Comparison of ENCODE assay signal across 23 cellular contexts in the genomic region with DNA sequence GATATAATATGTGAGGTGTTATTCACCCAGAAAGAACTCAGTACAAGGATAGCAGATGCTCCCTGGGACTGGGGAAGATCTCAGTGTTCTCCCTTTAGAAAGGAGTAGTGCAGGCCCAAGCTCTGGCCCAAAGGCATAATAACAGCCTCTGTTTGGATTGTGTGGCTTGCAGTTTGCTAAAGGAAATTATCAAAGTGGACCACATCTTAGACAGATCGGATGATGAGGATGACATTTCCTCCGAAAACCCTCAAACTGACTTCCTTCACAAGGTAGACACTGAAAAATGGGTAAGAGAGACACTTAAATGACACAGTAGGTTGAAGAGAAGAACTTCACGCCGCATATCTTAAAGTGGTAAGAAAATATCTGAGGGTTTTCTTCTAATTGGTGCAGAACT. TPM values are rescaled to one million over a fixed set of nuclear protein-coding genes. Genes with fewer than 3 reads are reported as not detected.
"Had no signal": no experiment of that assay in that cellular context is flagged by ENCODE, and none has a peak within 500 bp of the region (broad histone marks: within the 10 kb centered on the region; RNA-seq: fewer than 3 reads in every experiment).

No MANE protein-coding gene starts in this region.

- H3K4me3 Mint-ChIP-seq: activated CD4-positive, alpha-beta memory T cell treated with anti-CD3 and anti-CD28 coated beads, Interleukin-2, amount 10 ng/mL, durations not matched to agents 7 days and 5 days; activated T-helper 17 cell treated with anti-CD3 and anti-CD28 coated beads, Interleukin-2, amount 50 U/mL, for 72 hours; memory B cell; nephron progenitor cell; stimulated activated naive CD8-positive, alpha-beta T cell treated with anti-CD3 and anti-CD28 coated beads, Interleukin-15, Interleukin-2, amounts not matched to agents 100 ng/mL and 50 ng/mL, for 24 hours; WTC11 had no signal

- H3K4me1 ChIP-seq: parathyroid adenoma, tibial nerve had no signal

- H3K4me1 Mint-ChIP-seq: activated T-helper 17 cell treated with anti-CD3 and anti-CD28 coated beads, Interleukin-2, amount 50 U/mL, for 72 hours; memory B cell; WTC11 had no signal

- H3K36me3 Mint-ChIP-seq: memory B cell had no signal

- H3K79me2 ChIP-seq: parathyroid adenoma had no signal

- H3K27ac Mint-ChIP-seq: activated CD4-positive, alpha-beta memory T cell treated with anti-CD3 and anti-CD28 coated beads, Interleukin-2, amount 10 ng/mL, durations not matched to agents 7 days and 5 days; activated T-helper 17 cell treated with anti-CD3 and anti-CD28 coated beads, Interleukin-2, amount 50 U/mL, for 72 hours; memory B cell; nephron progenitor cell; stimulated activated naive CD8-positive, alpha-beta T cell treated with anti-CD3 and anti-CD28 coated beads, Interleukin-15, Interleukin-2, amounts not matched to agents 100 ng/mL and 50 ng/mL, for 24 hours; WTC11 had no signal

- H3K4me3 ChIP-seq: heart right ventricle, mucosa of descending colon, tibial nerve had no signal

- H3K27ac ChIP-seq: parathyroid adenoma, tibial nerve had no signal

- DNase-seq: activated CD4-positive, alpha-beta memory T cell treated with anti-CD3 and anti-CD28 coated beads, Interleukin-2, amount 10 ng/mL, durations not matched to agents 7 days and 5 days; activated T-cell treated with anti-CD3 and anti-CD28 coated beads, Interleukin-2, amount 50 U/mL, for 1 hour; effector CD4-positive, alpha-beta T cell; foreskin fibroblast; heart right ventricle; islet precursor cell; left colon; mucosa of descending colon; nephron progenitor cell; right cardiac atrium; stimulated activated CD4-positive, alpha-beta T cell treated with anti-CD3 and anti-CD28 coated beads, Interleukin-4, amount 100 ng/mL, for 24 hours; T1000 had no signal

- H3K9ac ChIP-seq: parathyroid adenoma had no signal

- ATAC-seq: activated T-helper 17 cell treated with anti-CD3 and anti-CD28 coated beads, Interleukin-2, amount 50 U/mL, for 72 hours; heart right ventricle; left colon; mucosa of descending colon; right cardiac atrium; WTC11 had no signal

- H3K27me3 ChIP-seq: heart right ventricle, tibial nerve had no signal

- H3K36me3 ChIP-seq: heart right ventricle, tibial nerve had no signal

- H3K27me3 Mint-ChIP-seq: activated T-helper 17 cell treated with anti-CD3 and anti-CD28 coated beads, Interleukin-2, amount 50 U/mL, for 72 hours had no signal

- H2AFZ ChIP-seq: parathyroid adenoma had no signal

RNA-seq across cellular contexts. Expression of a gene that starts 26.1 kb away (rescaled TPM):
- total RNA-seq: chondrocyte, epithelial cell of proximal tubule, fibroblast of lung, left colon, lower leg skin, mucosa of descending colon, tibial nerve, urinary bladder had no signal
- polyA plus RNA-seq: fibroblast of lung had no signal
